ENCODE assay signal across 1 cellular context in the genomic region with DNA sequence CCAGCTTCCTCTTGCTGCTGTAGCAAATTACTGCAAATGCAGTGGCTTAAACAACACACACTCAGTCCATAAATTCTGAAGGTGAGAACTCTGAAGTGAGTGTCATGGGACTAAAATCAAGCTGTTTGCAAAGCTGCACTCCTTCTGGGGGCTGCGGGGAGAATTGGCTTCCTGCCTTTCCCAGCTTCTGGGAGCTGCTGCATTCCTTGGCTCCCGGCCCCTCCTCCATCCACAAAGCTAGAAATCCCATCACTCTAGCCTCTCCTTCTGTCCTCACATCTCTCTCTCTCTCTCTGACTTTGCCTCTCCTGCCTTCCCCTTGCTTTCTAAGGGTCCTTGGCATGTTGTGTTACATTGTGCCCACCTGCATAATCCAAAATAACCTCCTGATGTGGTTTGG.
TF ChIP-seq lines count a peak whose summit lies in the region.

No MANE protein-coding gene starts in this region.

TF ChIP-seq in WTC11, 78 proteins besides CTCF, POLR2A, EP300 and RAD21 (continued from another document):
- TF ChIP-seq ARID4B (CRISPR knock-in tag; IDR thresholded peaks at IDR 0.05; ENCODE audit: borderline replicate concordance) (no peak), JUN (CRISPR knock-in tag; IDR thresholded peaks at IDR 0.05) (no peak), E2F5 (CRISPR knock-in tag; IDR thresholded peaks at IDR 0.05) (no peak), ZNF232 (CRISPR knock-in tag; IDR thresholded peaks at IDR 0.05) (no peak)
